ENCODE assay signal across 1 cellular context in the genomic region with DNA sequence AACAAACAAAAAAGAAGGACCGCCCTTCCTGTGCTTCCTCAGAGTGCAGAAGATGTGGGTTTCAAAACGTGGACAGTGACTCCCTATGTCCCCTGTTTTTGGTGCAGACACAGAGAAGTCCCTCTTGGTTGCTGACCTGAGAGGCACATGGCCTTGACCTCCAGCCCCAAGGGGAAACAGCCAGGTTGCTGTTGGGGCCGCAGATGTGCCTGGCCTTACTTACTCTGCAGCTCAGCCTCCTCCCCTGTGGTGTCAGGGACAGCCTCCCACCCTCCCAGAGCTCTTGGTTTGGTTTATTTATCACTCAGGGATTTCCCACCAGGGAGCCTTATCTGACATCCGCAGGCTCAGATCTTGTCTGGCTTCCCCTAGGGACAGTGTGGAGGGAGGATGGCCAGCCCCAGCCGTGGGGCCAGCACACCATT.
A peak's percentile ranks its signal among the peaks of the same experiment; 100 is the strongest.
TF ChIP-seq lines count a peak whose summit lies in the region.

No MANE protein-coding gene starts in this region.

TF ChIP-seq in K562, 482 proteins besides CTCF, POLR2A, EP300 and RAD21 (continues in another document):
- TF ChIP-seq, protein P1, sequence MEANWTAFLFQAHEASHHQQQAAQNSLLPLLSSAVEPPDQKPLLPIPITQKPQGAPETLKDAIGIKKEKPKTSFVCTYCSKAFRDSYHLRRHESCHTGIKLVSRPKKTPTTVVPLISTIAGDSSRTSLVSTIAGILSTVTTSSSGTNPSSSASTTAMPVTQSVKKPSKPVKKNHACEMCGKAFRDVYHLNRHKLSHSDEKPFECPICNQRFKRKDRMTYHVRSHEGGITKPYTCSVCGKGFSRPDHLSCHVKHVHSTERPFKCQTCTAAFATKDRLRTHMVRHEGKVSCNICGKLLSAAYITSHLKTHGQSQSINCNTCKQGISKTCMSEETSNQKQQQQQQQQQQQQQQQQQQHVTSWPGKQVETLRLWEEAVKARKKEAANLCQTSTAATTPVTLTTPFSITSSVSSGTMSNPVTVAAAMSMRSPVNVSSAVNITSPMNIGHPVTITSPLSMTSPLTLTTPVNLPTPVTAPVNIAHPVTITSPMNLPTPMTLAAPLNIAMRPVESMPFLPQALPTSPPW (CRISPR knock-in tag; IDR thresholded peaks at IDR 0.05), result peak; percentile 58; the same call in 1 of the 2 replicates
- TF ChIP-seq ZNF77 (CRISPR knock-in tag; IDR thresholded peaks at IDR 0.05), result no peak
- TF ChIP-seq, protein P2, sequence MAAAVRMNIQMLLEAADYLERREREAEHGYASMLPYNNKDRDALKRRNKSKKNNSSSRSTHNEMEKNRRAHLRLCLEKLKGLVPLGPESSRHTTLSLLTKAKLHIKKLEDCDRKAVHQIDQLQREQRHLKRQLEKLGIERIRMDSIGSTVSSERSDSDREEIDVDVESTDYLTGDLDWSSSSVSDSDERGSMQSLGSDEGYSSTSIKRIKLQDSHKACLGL (CRISPR knock-in tag; IDR thresholded peaks at IDR 0.05; ENCODE audit: borderline replicate concordance, poor library complexity, severe bottlenecking), result no peak
- TF ChIP-seq, protein P3, sequence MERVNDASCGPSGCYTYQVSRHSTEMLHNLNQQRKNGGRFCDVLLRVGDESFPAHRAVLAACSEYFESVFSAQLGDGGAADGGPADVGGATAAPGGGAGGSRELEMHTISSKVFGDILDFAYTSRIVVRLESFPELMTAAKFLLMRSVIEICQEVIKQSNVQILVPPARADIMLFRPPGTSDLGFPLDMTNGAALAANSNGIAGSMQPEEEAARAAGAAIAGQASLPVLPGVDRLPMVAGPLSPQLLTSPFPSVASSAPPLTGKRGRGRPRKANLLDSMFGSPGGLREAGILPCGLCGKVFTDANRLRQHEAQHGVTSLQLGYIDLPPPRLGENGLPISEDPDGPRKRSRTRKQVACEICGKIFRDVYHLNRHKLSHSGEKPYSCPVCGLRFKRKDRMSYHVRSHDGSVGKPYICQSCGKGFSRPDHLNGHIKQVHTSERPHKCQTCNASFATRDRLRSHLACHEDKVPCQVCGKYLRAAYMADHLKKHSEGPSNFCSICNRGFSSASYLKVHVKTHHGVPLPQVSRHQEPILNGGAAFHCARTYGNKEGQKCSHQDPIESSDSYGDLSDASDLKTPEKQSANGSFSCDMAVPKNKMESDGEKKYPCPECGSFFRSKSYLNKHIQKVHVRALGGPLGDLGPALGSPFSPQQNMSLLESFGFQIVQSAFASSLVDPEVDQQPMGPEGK (CRISPR knock-in tag; IDR thresholded peaks at IDR 0.05; ENCODE audit: borderline replicate concordance), result no peak
- no peak for TF ChIP-seq ZNF384 (IDR thresholded peaks at IDR 0.05; ENCODE audit: low read depth, low read length)
- peak; percentile 46; the same call in 1 of the 2 replicates for TF ChIP-seq ARID1B (IDR thresholded peaks at IDR 0.05)
- TF ChIP-seq ZNF766 (CRISPR knock-in tag; conservative IDR thresholded peaks at IDR 0.05), result peak; percentile 75
- no peak for TF ChIP-seq ZNF668 (CRISPR knock-in tag; IDR thresholded peaks at IDR 0.05)
- no peak for TF ChIP-seq WHSC1 (IDR thresholded peaks at IDR 0.05; ENCODE audit: low read length)
- no peak for TF ChIP-seq SMARCB1 (IDR thresholded peaks at IDR 0.05; ENCODE audit: insufficient read length, low read depth)
- TF ChIP-seq, protein P4, sequence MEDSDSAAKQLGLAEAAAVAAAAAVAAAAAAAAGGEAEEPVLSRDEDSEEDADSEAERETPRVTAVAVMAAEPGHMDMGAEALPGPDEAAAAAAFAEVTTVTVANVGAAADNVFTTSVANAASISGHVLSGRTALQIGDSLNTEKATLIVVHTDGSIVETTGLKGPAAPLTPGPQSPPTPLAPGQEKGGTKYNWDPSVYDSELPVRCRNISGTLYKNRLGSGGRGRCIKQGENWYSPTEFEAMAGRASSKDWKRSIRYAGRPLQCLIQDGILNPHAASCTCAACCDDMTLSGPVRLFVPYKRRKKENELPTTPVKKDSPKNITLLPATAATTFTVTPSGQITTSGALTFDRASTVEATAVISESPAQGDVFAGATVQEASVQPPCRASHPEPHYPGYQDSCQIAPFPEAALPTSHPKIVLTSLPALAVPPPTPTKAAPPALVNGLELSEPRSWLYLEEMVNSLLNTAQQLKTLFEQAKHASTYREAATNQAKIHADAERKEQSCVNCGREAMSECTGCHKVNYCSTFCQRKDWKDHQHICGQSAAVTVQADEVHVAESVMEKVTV (CRISPR knock-in tag; IDR thresholded peaks at IDR 0.05), result no peak
- peak; percentile 16; the same call in 1 of the 2 replicates for TF ChIP-seq SOX6 (IDR thresholded peaks at IDR 0.05)
- no peak for TF ChIP-seq POLR2H (tag; IDR thresholded peaks at IDR 0.05; ENCODE audit: low read depth)
- no peak for TF ChIP-seq ZNF76 (CRISPR knock-in tag; IDR thresholded peaks at IDR 0.05; ENCODE audit: borderline replicate concordance)
- TF ChIP-seq, protein P5, sequence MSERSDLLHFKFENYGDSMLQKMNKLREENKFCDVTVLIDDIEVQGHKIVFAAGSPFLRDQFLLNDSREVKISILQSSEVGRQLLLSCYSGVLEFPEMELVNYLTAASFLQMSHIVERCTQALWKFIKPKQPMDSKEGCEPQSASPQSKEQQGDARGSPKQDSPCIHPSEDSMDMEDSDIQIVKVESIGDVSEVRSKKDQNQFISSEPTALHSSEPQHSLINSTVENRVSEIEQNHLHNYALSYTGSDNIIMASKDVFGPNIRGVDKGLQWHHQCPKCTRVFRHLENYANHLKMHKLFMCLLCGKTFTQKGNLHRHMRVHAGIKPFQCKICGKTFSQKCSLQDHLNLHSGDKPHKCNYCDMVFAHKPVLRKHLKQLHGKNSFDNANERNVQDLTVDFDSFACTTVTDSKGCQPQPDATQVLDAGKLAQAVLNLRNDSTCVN (CRISPR knock-in tag; IDR thresholded peaks at IDR 0.05), result no peak
- no peak for TF ChIP-seq NCOA2 (IDR thresholded peaks at IDR 0.05; ENCODE audit: partially characterized antibody in 2 of 2)
- TF ChIP-seq HLTF (IDR thresholded peaks at IDR 0.05), result no peak
- TF ChIP-seq ZNF75A (CRISPR knock-in tag; IDR thresholded peaks at IDR 0.05), result peak; percentile 68; the same call in 1 of the 2 replicates
- TF ChIP-seq CBFA2T3 (IDR thresholded peaks at IDR 0.05), result peak; percentile 27; the same call in 1 of the 2 replicates
- TF ChIP-seq, protein P6, sequence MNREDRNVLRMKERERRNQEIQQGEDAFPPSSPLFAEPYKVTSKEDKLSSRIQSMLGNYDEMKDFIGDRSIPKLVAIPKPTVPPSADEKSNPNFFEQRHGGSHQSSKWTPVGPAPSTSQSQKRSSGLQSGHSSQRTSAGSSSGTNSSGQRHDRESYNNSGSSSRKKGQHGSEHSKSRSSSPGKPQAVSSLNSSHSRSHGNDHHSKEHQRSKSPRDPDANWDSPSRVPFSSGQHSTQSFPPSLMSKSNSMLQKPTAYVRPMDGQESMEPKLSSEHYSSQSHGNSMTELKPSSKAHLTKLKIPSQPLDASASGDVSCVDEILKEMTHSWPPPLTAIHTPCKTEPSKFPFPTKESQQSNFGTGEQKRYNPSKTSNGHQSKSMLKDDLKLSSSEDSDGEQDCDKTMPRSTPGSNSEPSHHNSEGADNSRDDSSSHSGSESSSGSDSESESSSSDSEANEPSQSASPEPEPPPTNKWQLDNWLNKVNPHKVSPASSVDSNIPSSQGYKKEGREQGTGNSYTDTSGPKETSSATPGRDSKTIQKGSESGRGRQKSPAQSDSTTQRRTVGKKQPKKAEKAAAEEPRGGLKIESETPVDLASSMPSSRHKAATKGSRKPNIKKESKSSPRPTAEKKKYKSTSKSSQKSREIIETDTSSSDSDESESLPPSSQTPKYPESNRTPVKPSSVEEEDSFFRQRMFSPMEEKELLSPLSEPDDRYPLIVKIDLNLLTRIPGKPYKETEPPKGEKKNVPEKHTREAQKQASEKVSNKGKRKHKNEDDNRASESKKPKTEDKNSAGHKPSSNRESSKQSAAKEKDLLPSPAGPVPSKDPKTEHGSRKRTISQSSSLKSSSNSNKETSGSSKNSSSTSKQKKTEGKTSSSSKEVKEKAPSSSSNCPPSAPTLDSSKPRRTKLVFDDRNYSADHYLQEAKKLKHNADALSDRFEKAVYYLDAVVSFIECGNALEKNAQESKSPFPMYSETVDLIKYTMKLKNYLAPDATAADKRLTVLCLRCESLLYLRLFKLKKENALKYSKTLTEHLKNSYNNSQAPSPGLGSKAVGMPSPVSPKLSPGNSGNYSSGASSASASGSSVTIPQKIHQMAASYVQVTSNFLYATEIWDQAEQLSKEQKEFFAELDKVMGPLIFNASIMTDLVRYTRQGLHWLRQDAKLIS (CRISPR knock-in tag; IDR thresholded peaks at IDR 0.05), result no peak
- TF ChIP-seq ZC3H11A (IDR thresholded peaks at IDR 0.05; ENCODE audit: low read depth, low read length), result no peak
- TF ChIP-seq MAZ (CRISPR knock-in tag; conservative IDR thresholded peaks at IDR 0.05 in 1 of 2, IDR thresholded peaks at IDR 0.05 in 1 of 2), result peak in 1 of 2 experiments; percentile 65; a peak in 1 of 4 replicates
- TF ChIP-seq, protein P7, sequence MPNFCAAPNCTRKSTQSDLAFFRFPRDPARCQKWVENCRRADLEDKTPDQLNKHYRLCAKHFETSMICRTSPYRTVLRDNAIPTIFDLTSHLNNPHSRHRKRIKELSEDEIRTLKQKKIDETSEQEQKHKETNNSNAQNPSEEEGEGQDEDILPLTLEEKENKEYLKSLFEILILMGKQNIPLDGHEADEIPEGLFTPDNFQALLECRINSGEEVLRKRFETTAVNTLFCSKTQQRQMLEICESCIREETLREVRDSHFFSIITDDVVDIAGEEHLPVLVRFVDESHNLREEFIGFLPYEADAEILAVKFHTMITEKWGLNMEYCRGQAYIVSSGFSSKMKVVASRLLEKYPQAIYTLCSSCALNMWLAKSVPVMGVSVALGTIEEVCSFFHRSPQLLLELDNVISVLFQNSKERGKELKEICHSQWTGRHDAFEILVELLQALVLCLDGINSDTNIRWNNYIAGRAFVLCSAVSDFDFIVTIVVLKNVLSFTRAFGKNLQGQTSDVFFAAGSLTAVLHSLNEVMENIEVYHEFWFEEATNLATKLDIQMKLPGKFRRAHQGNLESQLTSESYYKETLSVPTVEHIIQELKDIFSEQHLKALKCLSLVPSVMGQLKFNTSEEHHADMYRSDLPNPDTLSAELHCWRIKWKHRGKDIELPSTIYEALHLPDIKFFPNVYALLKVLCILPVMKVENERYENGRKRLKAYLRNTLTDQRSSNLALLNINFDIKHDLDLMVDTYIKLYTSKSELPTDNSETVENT (CRISPR knock-in tag; IDR thresholded peaks at IDR 0.05), result no peak
- TF ChIP-seq, protein P8, sequence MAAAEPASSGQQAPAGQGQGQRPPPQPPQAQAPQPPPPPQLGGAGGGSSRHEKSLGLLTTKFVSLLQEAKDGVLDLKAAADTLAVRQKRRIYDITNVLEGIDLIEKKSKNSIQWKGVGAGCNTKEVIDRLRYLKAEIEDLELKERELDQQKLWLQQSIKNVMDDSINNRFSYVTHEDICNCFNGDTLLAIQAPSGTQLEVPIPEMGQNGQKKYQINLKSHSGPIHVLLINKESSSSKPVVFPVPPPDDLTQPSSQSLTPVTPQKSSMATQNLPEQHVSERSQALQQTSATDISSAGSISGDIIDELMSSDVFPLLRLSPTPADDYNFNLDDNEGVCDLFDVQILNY (CRISPR knock-in tag; IDR thresholded peaks at IDR 0.05), result no peak
- no peak for TF ChIP-seq TRIM28 (IDR thresholded peaks at IDR 0.05)
- TF ChIP-seq, protein P9, sequence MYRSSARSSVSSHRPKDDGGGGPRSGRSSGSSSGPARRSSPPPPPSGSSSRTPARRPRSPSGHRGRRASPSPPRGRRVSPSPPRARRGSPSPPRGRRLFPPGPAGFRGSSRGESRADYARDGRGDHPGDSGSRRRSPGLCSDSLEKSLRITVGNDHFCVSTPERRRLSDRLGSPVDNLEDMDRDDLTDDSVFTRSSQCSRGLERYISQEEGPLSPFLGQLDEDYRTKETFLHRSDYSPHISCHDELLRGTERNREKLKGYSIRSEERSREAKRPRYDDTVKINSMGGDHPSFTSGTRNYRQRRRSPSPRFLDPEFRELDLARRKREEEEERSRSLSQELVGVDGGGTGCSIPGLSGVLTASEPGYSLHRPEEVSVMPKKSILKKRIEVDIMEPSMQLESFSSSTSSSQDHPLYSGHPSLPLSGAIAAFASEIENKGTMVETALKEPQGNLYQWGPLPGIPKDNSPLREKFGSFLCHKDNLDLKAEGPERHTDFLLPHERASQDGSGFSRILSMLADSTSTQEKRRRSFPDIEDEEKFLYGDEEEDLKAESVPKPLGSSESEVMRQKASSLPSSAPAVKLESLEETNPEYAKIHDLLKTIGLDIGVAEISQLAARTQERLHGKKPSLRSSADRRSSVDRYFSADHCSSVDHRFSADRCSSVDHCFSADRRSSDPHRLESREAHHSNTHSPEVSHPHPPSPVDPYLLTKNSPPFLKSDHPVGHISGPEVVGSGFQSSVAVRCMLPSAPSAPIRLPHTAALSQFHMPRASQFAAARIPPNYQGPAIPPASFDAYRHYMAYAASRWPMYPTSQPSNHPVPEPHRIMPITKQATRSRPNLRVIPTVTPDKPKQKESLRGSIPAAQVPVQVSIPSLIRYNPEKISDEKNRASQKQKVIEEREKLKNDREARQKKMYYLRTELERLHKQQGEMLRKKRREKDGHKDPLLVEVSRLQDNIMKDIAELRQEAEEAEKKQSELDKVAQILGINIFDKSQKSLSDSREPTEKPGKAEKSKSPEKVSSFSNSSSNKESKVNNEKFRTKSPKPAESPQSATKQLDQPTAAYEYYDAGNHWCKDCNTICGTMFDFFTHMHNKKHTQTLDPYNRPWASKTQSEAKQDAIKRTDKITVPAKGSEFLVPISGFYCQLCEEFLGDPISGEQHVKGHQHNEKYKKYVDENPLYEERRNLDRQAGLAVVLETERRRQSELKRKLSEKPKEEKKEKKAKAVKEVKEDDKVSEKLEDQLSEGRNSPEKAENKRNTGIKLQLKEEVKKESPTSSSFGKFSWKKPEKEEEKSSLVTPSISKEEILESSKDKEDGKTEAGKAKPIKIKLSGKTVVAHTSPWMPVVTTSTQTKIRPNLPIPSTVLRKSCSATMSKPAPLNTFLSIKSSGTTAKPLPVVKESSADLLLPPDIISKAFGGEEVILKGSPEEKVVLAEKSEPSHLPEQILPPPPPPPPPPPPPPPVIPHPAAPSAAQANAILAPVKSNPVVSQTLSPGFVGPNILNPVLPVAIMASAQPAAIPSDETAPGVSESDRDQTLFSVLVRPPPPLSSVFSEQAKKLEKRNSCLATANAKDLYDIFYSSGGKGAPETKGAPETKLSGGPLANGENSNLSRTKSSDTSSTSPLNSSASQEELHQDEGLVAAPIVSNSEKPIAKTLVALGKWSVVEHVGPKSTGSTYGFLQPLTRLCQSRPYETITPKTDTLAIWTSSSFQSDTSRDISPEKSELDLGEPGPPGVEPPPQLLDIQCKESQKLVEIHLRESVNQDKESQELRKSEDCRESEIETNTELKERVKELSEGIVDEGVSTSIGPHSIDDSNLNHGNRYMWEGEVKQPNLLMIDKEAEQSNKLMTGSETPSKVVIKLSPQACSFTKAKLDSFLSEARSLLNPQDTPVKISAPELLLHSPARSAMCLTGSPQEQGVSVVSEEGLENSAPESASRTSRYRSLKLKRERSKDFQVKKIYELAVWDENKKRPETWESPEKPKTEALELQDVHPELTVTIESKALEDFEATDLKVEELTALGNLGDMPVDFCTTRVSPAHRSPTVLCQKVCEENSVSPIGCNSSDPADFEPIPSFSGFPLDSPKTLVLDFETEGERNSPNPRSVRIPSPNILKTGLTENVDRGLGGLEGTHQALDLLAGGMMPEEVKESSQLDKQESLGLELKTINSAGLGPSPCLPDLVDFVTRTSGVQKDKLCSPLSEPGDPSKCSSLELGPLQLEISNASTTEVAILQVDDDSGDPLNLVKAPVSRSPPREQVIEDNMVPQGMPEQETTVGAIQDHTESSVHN (IDR thresholded peaks at IDR 0.05; ENCODE audit: borderline replicate concordance in 1 of 2, low read depth in 1 of 2), result no peak
- TF ChIP-seq CBX8 (IDR thresholded peaks at IDR 0.05; ENCODE audit: borderline replicate concordance, extremely low read depth, low read depth, low read length, poor library complexity, severe bottlenecking), result no peak
- no peak for TF ChIP-seq C11orf30 (IDR thresholded peaks at IDR 0.05; ENCODE audit: low read depth)
- 0 out of 2 replicates have a peak, but pooled peaks have one; percentile 64 for TF ChIP-seq SMAD3 (CRISPR knock-in tag; conservative IDR thresholded peaks at IDR 0.05)
